16 cellular contexts compared by ENCODE assay signal in the genomic region with DNA sequence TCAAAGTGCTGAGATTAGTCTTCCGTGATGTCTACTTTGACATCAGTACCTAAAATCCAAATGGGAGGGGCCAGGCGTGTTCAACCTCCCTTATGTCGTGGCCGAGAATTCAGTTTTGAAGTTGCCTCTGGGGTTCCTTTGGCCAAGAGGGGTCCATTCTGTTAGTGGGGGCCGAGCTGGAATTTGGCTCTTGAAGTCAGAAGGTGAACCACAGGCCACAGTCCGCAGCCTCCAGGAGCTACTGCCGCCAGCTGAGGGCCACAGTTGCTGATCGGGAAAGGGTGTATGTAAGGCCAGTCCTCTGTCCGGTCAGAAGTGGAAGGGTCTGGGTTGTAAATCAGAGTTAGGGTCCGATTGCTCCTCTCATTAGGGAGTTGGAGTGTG. TPM values are rescaled to one million over a fixed set of nuclear protein-coding genes. Genes with fewer than 3 reads are reported as not detected.
A peak's percentile ranks its signal among the peaks of the same experiment; 100 is the strongest.
DNase-seq lines count a peak whose midpoint lies in the region; ATAC-seq and TF ChIP-seq lines count a peak whose summit lies in the region.
"Had no signal": no experiment of that assay in that cellular context is flagged by ENCODE, and none has a peak within 500 bp of the region (broad histone marks: within the 10 kb centered on the region; RNA-seq: fewer than 3 reads in every experiment).

No MANE protein-coding gene starts in this region.

- WGBS in lung, 2 donors: 89 to 90% methylated on average over 10 of the region's 10 CpGs

- H3K4me3 Mint-ChIP-seq in Caco-2 (ENCODE audit: unreplicated experiment): peak overlapping the region; percentile 76
- H3K4me3 Mint-ChIP-seq: activated CD4-positive, alpha-beta memory T cell treated with anti-CD3 and anti-CD28 coated beads, Interleukin-2, amount 10 ng/mL, durations not matched to agents 7 days and 5 days had no signal

- peaks cover 3% of the 10 kb centered on the region for H3K36me3 ChIP-seq in Caco-2 (ENCODE audit: control insufficient read depth, insufficient read depth, low read length)
- H3K36me3 ChIP-seq in Peyer's patch: no peaks in the 10 kb centered on the region
- H3K36me3 ChIP-seq in lung (ENCODE audit: control insufficient read depth in 2 of 2, insufficient read depth in 2 of 2, low read length in 2 of 2): peaks cover 0 to 4% of the 10 kb centered on the region in 2 donors
- H3K36me3 ChIP-seq: brain microvascular endothelial cell had no signal

- peaks cover 78% of the 10 kb centered on the region for H3K4me1 ChIP-seq in Caco-2
- H3K4me1 ChIP-seq in Peyer's patch: peaks cover 0 to 21% (median 0%) of the 10 kb centered on the region in 4 donors
- H3K4me1 ChIP-seq in lung (ENCODE audit: control insufficient read depth in 2 of 2, insufficient read depth in 2 of 2, low read length in 2 of 2): peaks cover 10 to 33% of the 10 kb centered on the region in 2 donors

- intact Hi-C loops in Caco-2 (cut with micrococcal nuclease; ENCODE audit: unreplicated experiment): no loop called here
- intact Hi-C loops in sciatic nerve (cut with DNase I): no loop called here

- no peak for ATAC-seq in lung (ENCODE audit: insufficient read depth, low FRiP score)
- ATAC-seq in sciatic nerve: no peak
- no peak for ATAC-seq in HG02642 (IDR thresholded peaks at IDR 0.05; ENCODE audit: poor library complexity, unreplicated experiment)

- H3K27me3 ChIP-seq in Caco-2 (replicated peaks; ENCODE audit: control insufficient read depth, insufficient read depth, low read length) (no peaks in the 10 kb centered on the region), Peyer's patch (no peaks in the 10 kb centered on the region), lung (ENCODE audit: control insufficient read depth, insufficient read depth) (no peaks in the 10 kb centered on the region)
- H3K27me3 ChIP-seq: brain microvascular endothelial cell, neutrophil had no signal

- H3K4me3 ChIP-seq in Caco-2 (ENCODE audit: low read depth, low read length) (no peak overlapping the region), Peyer's patch (no peak overlapping the region), lung (no peak overlapping the region)
- H3K4me3 ChIP-seq: mucosa of descending colon had no signal

- DNase-seq in Caco-2 (no peak), Peyer's patch (peak in 2 of 3 donors; percentile 31 to 34), lung (ENCODE audit: low spot score) (no peak), sciatic nerve (ENCODE audit: low spot score) (peak; percentile 52), cerebellar nuclear complex (lab: John Stamatoyannopoulos, UW) (no peak), COLO829 (ENCODE audit: low spot score) (no peak)
- no peak for DNase-seq in central memory CD4-positive, alpha-beta T cell
- DNase-seq: activated CD4-positive, alpha-beta memory T cell treated with anti-CD3 and anti-CD28 coated beads, Interleukin-2, amount 10 ng/mL, durations not matched to agents 7 days and 5 days; brain microvascular endothelial cell; cortex of kidney; KG1; NCI-H524 treated with DMSO at 0.1 percent for 48 hours; stimulated activated CD8-positive, alpha-beta memory T cell treated with anti-CD3 and anti-CD28 coated beads, Interleukin-4, amount 100 ng/mL, for 48 hours had no signal

- H3K36me3 Mint-ChIP-seq in Caco-2 (ENCODE audit: insufficient read depth, unreplicated experiment): peaks cover 86% of the 10 kb centered on the region

- peak overlapping the region; percentile 98 for H3K27ac Mint-ChIP-seq in Caco-2 (ENCODE audit: unreplicated experiment)
- H3K27ac Mint-ChIP-seq: activated CD4-positive, alpha-beta memory T cell treated with anti-CD3 and anti-CD28 coated beads, Interleukin-2, amount 10 ng/mL, durations not matched to agents 7 days and 5 days had no signal

- CTCF ChIA-PET in Caco-2 (lab: Charles Lee): no interaction called here

- peaks cover 75% of the 10 kb centered on the region for H3K4me1 Mint-ChIP-seq in Caco-2 (ENCODE audit: low read depth, unreplicated experiment)

- H3K9me3 ChIP-seq in Caco-2 (no peaks in the 10 kb centered on the region), Peyer's patch (no peaks in the 10 kb centered on the region), lung (ENCODE audit: control insufficient read depth in 2 of 2, insufficient read depth in 1 of 2, low read length in 1 of 2) (no peaks in the 10 kb centered on the region)
- H3K9me3 ChIP-seq: mucosa of descending colon, neutrophil had no signal

- TF ChIP-seq CTCF in Caco-2 (IDR thresholded peaks at IDR 0.05; ENCODE audit: insufficient read depth in 1 of 2, low read depth in 1 of 2, low read length in 1 of 2, severe bottlenecking in 1 of 2, unreplicated experiment in 1 of 2): no peak
- TF ChIP-seq CTCF in Peyer's patch (IDR thresholded peaks at IDR 0.05): no peak
- TF ChIP-seq CTCF in lung (IDR thresholded peaks at IDR 0.05; ENCODE audit: control extremely low read depth, extremely low read depth): no peak

- H3K27ac ChIP-seq in Peyer's patch (peak overlapping the region in 1 of 4 donors; percentile 42), lung (ENCODE audit: low read depth in 1 of 2, low read length in 1 of 2) (peak overlapping the region; percentile 27 to 73)
- H3K27ac ChIP-seq: brain microvascular endothelial cell, neutrophil had no signal

- POLR2A ChIA-PET in Caco-2 (lab: Charles Lee): no interaction called here

- no peaks in the 10 kb centered on the region for H3K9me3 Mint-ChIP-seq in Caco-2 (ENCODE audit: unreplicated experiment)
- H3K9me3 Mint-ChIP-seq: activated CD4-positive, alpha-beta memory T cell treated with anti-CD3 and anti-CD28 coated beads, Interleukin-2, amount 10 ng/mL, durations not matched to agents 7 days and 5 days had no signal

- no TSS peak for BruUV-seq in Caco-2 (replicated peaks; lab: Mats Ljungman, UMichigan)

- H3K27me3 Mint-ChIP-seq in Caco-2 (ENCODE audit: insufficient read depth, unreplicated experiment): no peaks in the 10 kb centered on the region
- H3K27me3 Mint-ChIP-seq: activated CD4-positive, alpha-beta memory T cell treated with anti-CD3 and anti-CD28 coated beads, Interleukin-2, amount 10 ng/mL, durations not matched to agents 7 days and 5 days had no signal

- TF ChIP-seq POLR2A in Peyer's patch (IDR thresholded peaks at IDR 0.05): no peak

RNA-seq across cellular contexts. Expression of a gene that starts 31.0 kb away (rescaled TPM):
- total RNA-seq in Caco-2 (2022) (222 and 232 TPM in 2 replicates), Peyer's patch (10 to 100 TPM; 33.1 to 64.2 (median 53.7) TPM), lung (100 to 1,000 TPM; 262 to 317 TPM), sciatic nerve (75.6 TPM)
- polyA plus RNA-seq in lung: 10 to 100 TPM; 46.3 to 62.9 TPM

Comparison
In these comparisons a context has a peak if more than half of its experiments do, and no peak if none do; other contexts are left out.
1. DNase-seq: peak in Peyer's patch (2 of 3) and sciatic nerve (single experiment); none in Caco-2 (0 of 2), lung (single experiment), cerebellar nuclear complex (0 of 2), COLO829 (single experiment) and central memory CD4-positive, alpha-beta T cell (single experiment).